ENCODE assay signal across 9 cellular contexts in the genomic region with DNA sequence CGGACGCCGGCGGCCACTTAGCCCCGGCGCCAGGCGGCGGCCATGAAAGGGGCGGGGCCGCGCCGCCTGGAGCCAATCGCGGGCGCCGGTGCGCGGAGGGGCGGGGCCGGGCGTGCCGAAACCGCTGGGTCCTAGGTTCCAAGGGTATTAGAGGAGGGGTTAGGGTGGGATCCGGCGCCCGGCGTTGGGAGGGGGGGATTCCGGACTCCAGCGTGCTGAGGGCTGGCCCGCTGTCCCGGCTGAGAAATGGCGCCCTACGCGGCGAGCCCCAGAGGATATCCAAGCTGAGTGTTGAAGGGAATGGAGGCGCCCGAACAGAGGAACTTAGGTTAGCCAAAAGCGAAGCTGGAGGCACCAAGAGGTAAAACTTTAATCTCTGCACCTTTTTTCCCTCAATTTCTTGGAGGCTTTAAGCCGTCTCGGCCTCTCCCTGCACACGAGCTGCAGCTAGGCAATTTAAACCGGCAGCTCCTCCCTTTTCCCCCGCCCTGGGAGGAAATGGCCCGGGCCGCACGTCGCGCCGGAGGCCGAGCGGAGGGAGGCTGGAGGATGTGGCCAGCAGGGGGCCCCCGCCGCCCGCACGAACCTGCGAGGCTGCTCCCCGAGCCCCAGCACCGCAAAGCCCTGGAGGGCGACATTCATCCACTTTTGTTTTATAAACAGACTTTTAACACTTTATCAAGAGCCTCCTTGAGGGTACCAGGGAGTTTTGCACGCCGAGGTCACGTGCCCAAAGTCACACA. TPM values are rescaled to one million over a fixed set of nuclear protein-coding genes. Genes with fewer than 3 reads are reported as not detected.
DNase-seq lines count a peak whose midpoint lies in the region; ATAC-seq, FAIRE-seq and TF ChIP-seq lines count a peak whose summit lies in the region.
"Had no signal": no experiment of that assay in that cellular context is flagged by ENCODE, and none has a peak within 500 bp of the region (broad histone marks: within the 10 kb centered on the region; RNA-seq: fewer than 3 reads in every experiment).

A gene with protein sequence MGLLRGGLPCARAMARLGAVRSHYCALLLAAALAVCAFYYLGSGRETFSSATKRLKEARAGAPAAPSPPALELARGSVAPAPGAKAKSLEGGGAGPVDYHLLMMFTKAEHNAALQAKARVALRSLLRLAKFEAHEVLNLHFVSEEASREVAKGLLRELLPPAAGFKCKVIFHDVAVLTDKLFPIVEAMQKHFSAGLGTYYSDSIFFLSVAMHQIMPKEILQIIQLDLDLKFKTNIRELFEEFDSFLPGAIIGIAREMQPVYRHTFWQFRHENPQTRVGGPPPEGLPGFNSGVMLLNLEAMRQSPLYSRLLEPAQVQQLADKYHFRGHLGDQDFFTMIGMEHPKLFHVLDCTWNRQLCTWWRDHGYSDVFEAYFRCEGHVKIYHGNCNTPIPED (minus strand): TSS at position 44 of the 743 bp plus-strand sequence. CDS start 101 bp downstream, outside the sequence.

- FAIRE-seq in kidney (lab: Jason Lieb, UNC): no peak
- FAIRE-seq: TTC549 had no signal

- H3K4me1 ChIP-seq in kidney (ENCODE audit: control insufficient read depth in 1 of 2, insufficient read depth in 1 of 2, low read depth in 1 of 2, low read length in 2 of 2): peaks cover 6 to 14% of the 10 kb centered on the region in 2 donors

- intact Hi-C loops in kidney (cut with DNase I): no loop called here

- H3K36me3 ChIP-seq in kidney (ENCODE audit: control insufficient read depth in 1 of 2, insufficient read depth in 2 of 2, low read length in 2 of 2): no peaks in the 10 kb centered on the region

- H3K4me3 ChIP-seq in kidney (ENCODE audit: low read length in 2 of 2): peak within 1 kb of the TSS; percentile 85

- TF ChIP-seq CTCF in kidney (IDR thresholded peaks at IDR 0.05; ENCODE audit: borderline replicate concordance, extremely low read depth, insufficient read depth): peak; percentile 92

- H3K9me3 ChIP-seq in kidney (ENCODE audit: control insufficient read depth in 1 of 2, low read length in 2 of 2): no peaks in the 10 kb centered on the region

- ATAC-seq in GM19025 (IDR thresholded peaks at IDR 0.05; ENCODE audit: low read depth, unreplicated experiment): peak; percentile 84
- ATAC-seq in HG03342 (IDR thresholded peaks at IDR 0.05; ENCODE audit: unreplicated experiment): peak; percentile 75
- peak; percentile 89 to 91 for ATAC-seq in activated CD4-positive, CD25-positive, alpha-beta regulatory T cell treated with anti-CD3 and anti-CD28 coated beads, Interleukin-2, amount 50 U/mL, for 24 hours

- peak; percentile 85 to 88 for DNase-seq in AML-193 (lab: John Stamatoyannopoulos, UW)
- peak; percentile 96 for DNase-seq in NCI-H345 (lab: John Stamatoyannopoulos, UW)
- peak; percentile 87 for DNase-seq in cerebellar cortex (ENCODE audit: low spot score)
- DNase-seq in kidney: peak; percentile 96
- DNase-seq in stimulated activated CD4-positive, alpha-beta T cell treated with anti-CD3 and anti-CD28 coated beads, Interleukin-15, amount 100 ng/mL, for 1 hour (ENCODE audit: low read depth in 1 of 2, low spot score in 1 of 2): peak; percentile 83 to 90

- peak within 1 kb of the TSS; percentile 61 to 62 for H3K27ac ChIP-seq in kidney (ENCODE audit: low read depth in 2 of 2, low read length in 2 of 2)

- peak within 1 kb of the TSS; percentile 11 to 70 for H3K9ac ChIP-seq in kidney (ENCODE audit: low read length in 2 of 2)

RNA-seq across cellular contexts. Expression of the gene that starts here (rescaled TPM):
- 10.7 TPM for total RNA-seq in kidney
- 5.7 TPM for polyA plus RNA-seq in kidney (ENCODE audit: insufficient read depth, low read depth, low replicate concordance)

Comparison
In these comparisons a context has a peak if more than half of its experiments do, and no peak if none do; other contexts are left out.
1. Peak in every context shown above with its lines: DNase-seq, ATAC-seq, H3K4me3 ChIP-seq and H3K27ac ChIP-seq.